In genomic region chr14:101964297-101965144, GRCh38 we compare ENCODE assay signal across 8 cellular contexts. TPM values are rescaled to one million over a fixed set of nuclear protein-coding genes. Genes with fewer than 3 reads are reported as not detected.
DNase-seq lines count a peak whose midpoint lies in the region; ATAC-seq, FAIRE-seq and TF ChIP-seq lines count a peak whose summit lies in the region.

TSS of gene DYNC1H1 (plus strand) at chr14:101964573. CDS start at chr14:101964692, 119 bp downstream.

- H3K27me3 Mint-ChIP-seq in activated B cell treated with CpG ODN at 0.5 μM for 24 hours, result no peaks in the 10 kb centered on the region

- no peaks in the 10 kb centered on the region for H3K9me3 ChIP-seq in small intestine (ENCODE audit: control insufficient read depth, low read depth)

- intact Hi-C loops in activated B cell treated with CpG ODN at 0.5 μM for 24 hours (cut with micrococcal nuclease), result loop anchor here (1.0 to 5.0 kb wide), 8 partner anchors 16 to 1423 kb away; partner anchors contain the start of genes CINP, HSP90AA1, MARK3 and TECPR2

- peak; percentile 95 for DNase-seq in AG08395 (ENCODE audit: low spot score)
- peak; percentile 89 for DNase-seq in NCI-H345 treated with DMSO at 0.1 percent for 48 hours (lab: John Stamatoyannopoulos, UW; ENCODE audit: unreplicated experiment)
- peak; percentile 92 for DNase-seq in activated B cell treated with CpG ODN at 0.5 μM for 24 hours
- DNase-seq in bronchial epithelial cell (ENCODE audit: low read depth), result peak; percentile 67
- DNase-seq in iPS-NIHi7 (ENCODE audit: extremely low spot score), result peak; percentile 94
- DNase-seq in small intestine, result peak; percentile 90

- ATAC-seq in GM19025 (IDR thresholded peaks at IDR 0.05; ENCODE audit: low read depth, unreplicated experiment) (peak; percentile 75), HG03196 (IDR thresholded peaks at IDR 0.05; ENCODE audit: unreplicated experiment) (peak; percentile 82), activated B cell treated with CpG ODN at 0.5 μM for 24 hours (ENCODE audit: low read depth) (peak; percentile 87)

- H3K4me3 Mint-ChIP-seq in activated B cell treated with CpG ODN at 0.5 μM for 24 hours, result peak within 1 kb of the TSS; percentile 92

- TF ChIP-seq CTCF in activated B cell treated with CpG ODN at 0.5 μM for 24 hours (IDR thresholded peaks at IDR 0.05), result no peak
- TF ChIP-seq CTCF in bronchial epithelial cell (IDR thresholded peaks at IDR 0.05; ENCODE audit: insufficient read depth, low read length, severe bottlenecking), result no peak

- H3K27me3 ChIP-seq in bronchial epithelial cell (ENCODE audit: control insufficient read depth, insufficient read depth, low read length) (no peaks in the 10 kb centered on the region), small intestine (ENCODE audit: control insufficient read depth in 2 of 2, insufficient read depth in 2 of 2, low read length in 2 of 2) (no peaks in the 10 kb centered on the region)

- POLR2A ChIA-PET in activated B cell treated with CpG ODN at 0.5 μM for 24 hours (lab: Charles Lee), result interaction anchor here (0.5 to 3.2 kb wide), 14 partner anchors 12 to 378 kb away, joined by 3 to 15 read pairs (median 4); no protein-coding TSS in a partner anchor

- H3K4me1 Mint-ChIP-seq in activated B cell treated with CpG ODN at 0.5 μM for 24 hours, result peaks cover 43% of the 10 kb centered on the region

- H3K4me3 ChIP-seq in bronchial epithelial cell (ENCODE audit: low read depth, low read length) (peak within 1 kb of the TSS; percentile 98), small intestine (ENCODE audit: low read depth in 1 of 2, low read length in 2 of 2) (peak within 1 kb of the TSS; percentile 92 to 100)

- H3K9me3 Mint-ChIP-seq in activated B cell treated with CpG ODN at 0.5 μM for 24 hours, result no peaks in the 10 kb centered on the region

- 0% methylated on average over 73 to 108 of the region's 108 CpGs for WGBS in small intestine, 3 donors

- H3K27ac Mint-ChIP-seq in activated B cell treated with CpG ODN at 0.5 μM for 24 hours, result peak within 1 kb of the TSS; percentile 93

- peak within 1 kb of the TSS; percentile 88 to 99 for H3K27ac ChIP-seq in small intestine (ENCODE audit: low read depth in 1 of 2, low read length in 1 of 2)

- CTCF ChIA-PET in activated B cell treated with CpG ODN at 0.5 μM for 24 hours (lab: Charles Lee), result interaction anchor here (1.2 to 1.9 kb wide), 2 partner anchors 194 to 349 kb away, joined by 3 to 5 read pairs; no protein-coding TSS in a partner anchor

- H3K36me3 ChIP-seq in bronchial epithelial cell (ENCODE audit: control insufficient read depth, insufficient read depth, low read length) (peaks cover 2% of the 10 kb centered on the region), small intestine (ENCODE audit: control insufficient read depth in 2 of 2, insufficient read depth in 2 of 2, low read length in 2 of 2) (no peaks in the 10 kb centered on the region)

- H3K4me1 ChIP-seq in small intestine (ENCODE audit: control insufficient read depth in 2 of 2, insufficient read depth in 1 of 2, low read depth in 1 of 2, low read length in 1 of 2), result peaks cover 0 to 2% of the 10 kb centered on the region in 2 donors

- no peak for FAIRE-seq in bronchial epithelial cell (lab: Jason Lieb, UNC)
- FAIRE-seq in small intestine (lab: Jason Lieb, UNC), result no peak

- H3K36me3 Mint-ChIP-seq in activated B cell treated with CpG ODN at 0.5 μM for 24 hours (ENCODE audit: low read depth), result peaks cover 9% of the 10 kb centered on the region

RNA-seq across cellular contexts. Expression of gene DYNC1H1, which starts in this region (rescaled TPM):
- total RNA-seq in activated B cell treated with CpG ODN at 0.5 μM for 24 hours (208 and 236 TPM in 2 replicates), bronchial epithelial cell (277 and 372 TPM in 2 replicates)
- 100 to 1,000 TPM in 1 of 3 donors, 10 to 100 TPM in 2; 74.3 to 135 (median 96.2) TPM for polyA plus RNA-seq in small intestine

Comparison
In these comparisons a context has a peak if more than half of its experiments do, and no peak if none do; other contexts are left out.
1. Peak in every context shown above with its lines: DNase-seq, ATAC-seq, H3K4me3 ChIP-seq and H3K27ac ChIP-seq.